Comparison of ENCODE assay signal across 1 cellular context in the genomic region with DNA sequence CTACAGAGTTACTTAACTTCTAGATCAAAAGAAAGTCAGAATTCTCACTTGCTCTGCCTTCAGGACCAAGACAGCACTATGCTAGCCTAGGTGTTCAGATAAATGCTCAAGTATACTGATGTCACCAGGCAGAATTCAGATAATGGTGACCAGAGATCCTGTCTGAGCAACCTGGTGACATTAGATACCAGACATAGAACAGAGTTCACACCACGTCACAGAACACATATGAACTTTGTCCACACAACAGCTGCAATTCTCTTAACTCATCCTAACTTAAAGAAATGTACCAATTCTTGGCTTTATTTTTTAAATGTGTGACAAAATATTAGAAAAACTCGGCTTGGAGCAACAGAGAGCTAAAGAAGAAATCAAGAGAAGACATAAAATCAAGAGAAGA.
TF ChIP-seq lines count a peak whose summit lies in the region.

No MANE protein-coding gene starts in this region.

TF ChIP-seq in HepG2, 621 proteins besides CTCF, POLR2A, EP300 and RAD21 (continued from another document):
- TF ChIP-seq, protein P1, sequence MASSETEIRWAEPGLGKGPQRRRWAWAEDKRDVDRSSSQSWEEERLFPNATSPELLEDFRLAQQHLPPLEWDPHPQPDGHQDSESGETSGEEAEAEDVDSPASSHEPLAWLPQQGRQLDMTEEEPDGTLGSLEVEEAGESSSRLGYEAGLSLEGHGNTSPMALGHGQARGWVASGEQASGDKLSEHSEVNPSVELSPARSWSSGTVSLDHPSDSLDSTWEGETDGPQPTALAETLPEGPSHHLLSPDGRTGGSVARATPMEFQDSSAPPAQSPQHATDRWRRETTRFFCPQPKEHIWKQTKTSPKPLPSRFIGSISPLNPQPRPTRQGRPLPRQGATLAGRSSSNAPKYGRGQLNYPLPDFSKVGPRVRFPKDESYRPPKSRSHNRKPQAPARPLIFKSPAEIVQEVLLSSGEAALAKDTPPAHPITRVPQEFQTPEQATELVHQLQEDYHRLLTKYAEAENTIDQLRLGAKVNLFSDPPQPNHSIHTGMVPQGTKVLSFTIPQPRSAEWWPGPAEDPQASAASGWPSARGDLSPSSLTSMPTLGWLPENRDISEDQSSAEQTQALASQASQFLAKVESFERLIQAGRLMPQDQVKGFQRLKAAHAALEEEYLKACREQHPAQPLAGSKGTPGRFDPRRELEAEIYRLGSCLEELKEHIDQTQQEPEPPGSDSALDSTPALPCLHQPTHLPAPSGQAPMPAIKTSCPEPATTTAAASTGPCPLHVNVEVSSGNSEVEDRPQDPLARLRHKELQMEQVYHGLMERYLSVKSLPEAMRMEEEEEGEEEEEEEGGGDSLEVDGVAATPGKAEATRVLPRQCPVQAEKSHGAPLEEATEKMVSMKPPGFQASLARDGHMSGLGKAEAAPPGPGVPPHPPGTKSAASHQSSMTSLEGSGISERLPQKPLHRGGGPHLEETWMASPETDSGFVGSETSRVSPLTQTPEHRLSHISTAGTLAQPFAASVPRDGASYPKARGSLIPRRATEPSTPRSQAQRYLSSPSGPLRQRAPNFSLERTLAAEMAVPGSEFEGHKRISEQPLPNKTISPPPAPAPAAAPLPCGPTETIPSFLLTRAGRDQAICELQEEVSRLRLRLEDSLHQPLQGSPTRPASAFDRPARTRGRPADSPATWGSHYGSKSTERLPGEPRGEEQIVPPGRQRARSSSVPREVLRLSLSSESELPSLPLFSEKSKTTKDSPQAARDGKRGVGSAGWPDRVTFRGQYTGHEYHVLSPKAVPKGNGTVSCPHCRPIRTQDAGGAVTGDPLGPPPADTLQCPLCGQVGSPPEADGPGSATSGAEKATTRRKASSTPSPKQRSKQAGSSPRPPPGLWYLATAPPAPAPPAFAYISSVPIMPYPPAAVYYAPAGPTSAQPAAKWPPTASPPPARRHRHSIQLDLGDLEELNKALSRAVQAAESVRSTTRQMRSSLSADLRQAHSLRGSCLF (CRISPR knock-in tag; IDR thresholded peaks at IDR 0.05; ENCODE audit: borderline replicate concordance), result no peak
- no peak for TF ChIP-seq HMG20B (CRISPR knock-in tag; conservative IDR thresholded peaks at IDR 0.05)
- TF ChIP-seq, protein P2, sequence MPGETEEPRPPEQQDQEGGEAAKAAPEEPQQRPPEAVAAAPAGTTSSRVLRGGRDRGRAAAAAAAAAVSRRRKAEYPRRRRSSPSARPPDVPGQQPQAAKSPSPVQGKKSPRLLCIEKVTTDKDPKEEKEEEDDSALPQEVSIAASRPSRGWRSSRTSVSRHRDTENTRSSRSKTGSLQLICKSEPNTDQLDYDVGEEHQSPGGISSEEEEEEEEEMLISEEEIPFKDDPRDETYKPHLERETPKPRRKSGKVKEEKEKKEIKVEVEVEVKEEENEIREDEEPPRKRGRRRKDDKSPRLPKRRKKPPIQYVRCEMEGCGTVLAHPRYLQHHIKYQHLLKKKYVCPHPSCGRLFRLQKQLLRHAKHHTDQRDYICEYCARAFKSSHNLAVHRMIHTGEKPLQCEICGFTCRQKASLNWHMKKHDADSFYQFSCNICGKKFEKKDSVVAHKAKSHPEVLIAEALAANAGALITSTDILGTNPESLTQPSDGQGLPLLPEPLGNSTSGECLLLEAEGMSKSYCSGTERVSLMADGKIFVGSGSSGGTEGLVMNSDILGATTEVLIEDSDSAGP (CRISPR knock-in tag; IDR thresholded peaks at IDR 0.05; ENCODE audit: borderline replicate concordance), result no peak
- TF ChIP-seq ZNF547 (CRISPR knock-in tag; IDR thresholded peaks at IDR 0.05), result no peak
- TF ChIP-seq ATF7 (IDR thresholded peaks at IDR 0.05), result 0 out of 2 replicates have a peak, but pooled peaks have one; percentile 15
- no peak for TF ChIP-seq ATF7 (CRISPR knock-in tag; IDR thresholded peaks at IDR 0.05)
- no peak for TF ChIP-seq SSRP1 (CRISPR knock-in tag; IDR thresholded peaks at IDR 0.05)
- TF ChIP-seq KLF16 (CRISPR knock-in tag; IDR thresholded peaks at IDR 0.05), result no peak
- TF ChIP-seq, protein P3, sequence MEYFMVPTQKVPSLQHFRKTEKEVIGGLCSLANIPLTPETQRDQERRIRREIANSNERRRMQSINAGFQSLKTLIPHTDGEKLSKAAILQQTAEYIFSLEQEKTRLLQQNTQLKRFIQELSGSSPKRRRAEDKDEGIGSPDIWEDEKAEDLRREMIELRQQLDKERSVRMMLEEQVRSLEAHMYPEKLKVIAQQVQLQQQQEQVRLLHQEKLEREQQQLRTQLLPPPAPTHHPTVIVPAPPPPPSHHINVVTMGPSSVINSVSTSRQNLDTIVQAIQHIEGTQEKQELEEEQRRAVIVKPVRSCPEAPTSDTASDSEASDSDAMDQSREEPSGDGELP (IDR thresholded peaks at IDR 0.05; ENCODE audit: borderline replicate concordance, low read depth), result 0 out of 2 replicates have a peak, but pooled peaks have one; percentile 17
- TF ChIP-seq, protein P4, sequence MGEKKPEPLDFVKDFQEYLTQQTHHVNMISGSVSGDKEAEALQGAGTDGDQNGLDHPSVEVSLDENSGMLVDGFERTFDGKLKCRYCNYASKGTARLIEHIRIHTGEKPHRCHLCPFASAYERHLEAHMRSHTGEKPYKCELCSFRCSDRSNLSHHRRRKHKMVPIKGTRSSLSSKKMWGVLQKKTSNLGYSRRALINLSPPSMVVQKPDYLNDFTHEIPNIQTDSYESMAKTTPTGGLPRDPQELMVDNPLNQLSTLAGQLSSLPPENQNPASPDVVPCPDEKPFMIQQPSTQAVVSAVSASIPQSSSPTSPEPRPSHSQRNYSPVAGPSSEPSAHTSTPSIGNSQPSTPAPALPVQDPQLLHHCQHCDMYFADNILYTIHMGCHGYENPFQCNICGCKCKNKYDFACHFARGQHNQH (CRISPR knock-in tag; IDR thresholded peaks at IDR 0.05), result no peak
- TF ChIP-seq, protein P5, sequence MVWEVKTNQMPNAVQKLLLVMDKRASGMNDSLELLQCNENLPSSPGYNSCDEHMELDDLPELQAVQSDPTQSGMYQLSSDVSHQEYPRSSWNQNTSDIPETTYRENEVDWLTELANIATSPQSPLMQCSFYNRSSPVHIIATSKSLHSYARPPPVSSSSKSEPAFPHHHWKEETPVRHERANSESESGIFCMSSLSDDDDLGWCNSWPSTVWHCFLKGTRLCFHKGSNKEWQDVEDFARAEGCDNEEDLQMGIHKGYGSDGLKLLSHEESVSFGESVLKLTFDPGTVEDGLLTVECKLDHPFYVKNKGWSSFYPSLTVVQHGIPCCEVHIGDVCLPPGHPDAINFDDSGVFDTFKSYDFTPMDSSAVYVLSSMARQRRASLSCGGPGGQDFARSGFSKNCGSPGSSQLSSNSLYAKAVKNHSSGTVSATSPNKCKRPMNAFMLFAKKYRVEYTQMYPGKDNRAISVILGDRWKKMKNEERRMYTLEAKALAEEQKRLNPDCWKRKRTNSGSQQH (CRISPR knock-in tag; IDR thresholded peaks at IDR 0.05; ENCODE audit: low read depth), result no peak
- TF ChIP-seq, protein P6, sequence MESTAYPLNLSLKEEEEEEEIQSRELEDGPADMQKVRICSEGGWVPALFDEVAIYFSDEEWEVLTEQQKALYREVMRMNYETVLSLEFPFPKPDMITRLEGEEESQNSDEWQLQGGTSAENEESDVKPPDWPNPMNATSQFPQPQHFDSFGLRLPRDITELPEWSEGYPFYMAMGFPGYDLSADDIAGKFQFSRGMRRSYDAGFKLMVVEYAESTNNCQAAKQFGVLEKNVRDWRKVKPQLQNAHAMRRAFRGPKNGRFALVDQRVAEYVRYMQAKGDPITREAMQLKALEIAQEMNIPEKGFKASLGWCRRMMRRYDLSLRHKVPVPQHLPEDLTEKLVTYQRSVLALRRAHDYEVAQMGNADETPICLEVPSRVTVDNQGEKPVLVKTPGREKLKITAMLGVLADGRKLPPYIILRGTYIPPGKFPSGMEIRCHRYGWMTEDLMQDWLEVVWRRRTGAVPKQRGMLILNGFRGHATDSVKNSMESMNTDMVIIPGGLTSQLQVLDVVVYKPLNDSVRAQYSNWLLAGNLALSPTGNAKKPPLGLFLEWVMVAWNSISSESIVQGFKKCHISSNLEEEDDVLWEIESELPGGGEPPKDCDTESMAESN (CRISPR knock-in tag; conservative IDR thresholded peaks at IDR 0.05), result no peak
- no peak for TF ChIP-seq ZNF263 (CRISPR knock-in tag; IDR thresholded peaks at IDR 0.05)
- no peak for TF ChIP-seq ZNF883 (CRISPR knock-in tag; IDR thresholded peaks at IDR 0.05; ENCODE audit: not compliant biosample characterization)
- TF ChIP-seq HNF4A (CRISPR knock-in tag; IDR thresholded peaks at IDR 0.05), result peak; percentile 65
- no peak for TF ChIP-seq ZNF331 (CRISPR knock-in tag; IDR thresholded peaks at IDR 0.05)
- TF ChIP-seq ZNF234 (CRISPR knock-in tag; conservative IDR thresholded peaks at IDR 0.05), result no peak
- no peak for TF ChIP-seq TCF12 (IDR thresholded peaks at IDR 0.05)
- TF ChIP-seq TCF12 (CRISPR knock-in tag; IDR thresholded peaks at IDR 0.05), result no peak
- TF ChIP-seq ZNF160 (CRISPR knock-in tag; IDR thresholded peaks at IDR 0.05), result no peak
- no peak for TF ChIP-seq KDM2A (CRISPR knock-in tag; IDR thresholded peaks at IDR 0.05; ENCODE audit: borderline replicate concordance, low read depth)
- TF ChIP-seq ZNF225 (CRISPR knock-in tag; IDR thresholded peaks at IDR 0.05), result no peak
- 0 out of 2 replicates have a peak, but pooled peaks have one; percentile 9 for TF ChIP-seq FOXA3 (CRISPR knock-in tag; IDR thresholded peaks at IDR 0.05)
- TF ChIP-seq REPIN1 (CRISPR knock-in tag; IDR thresholded peaks at IDR 0.05; ENCODE audit: borderline replicate concordance, low read depth), result no peak
- TF ChIP-seq, protein P7, sequence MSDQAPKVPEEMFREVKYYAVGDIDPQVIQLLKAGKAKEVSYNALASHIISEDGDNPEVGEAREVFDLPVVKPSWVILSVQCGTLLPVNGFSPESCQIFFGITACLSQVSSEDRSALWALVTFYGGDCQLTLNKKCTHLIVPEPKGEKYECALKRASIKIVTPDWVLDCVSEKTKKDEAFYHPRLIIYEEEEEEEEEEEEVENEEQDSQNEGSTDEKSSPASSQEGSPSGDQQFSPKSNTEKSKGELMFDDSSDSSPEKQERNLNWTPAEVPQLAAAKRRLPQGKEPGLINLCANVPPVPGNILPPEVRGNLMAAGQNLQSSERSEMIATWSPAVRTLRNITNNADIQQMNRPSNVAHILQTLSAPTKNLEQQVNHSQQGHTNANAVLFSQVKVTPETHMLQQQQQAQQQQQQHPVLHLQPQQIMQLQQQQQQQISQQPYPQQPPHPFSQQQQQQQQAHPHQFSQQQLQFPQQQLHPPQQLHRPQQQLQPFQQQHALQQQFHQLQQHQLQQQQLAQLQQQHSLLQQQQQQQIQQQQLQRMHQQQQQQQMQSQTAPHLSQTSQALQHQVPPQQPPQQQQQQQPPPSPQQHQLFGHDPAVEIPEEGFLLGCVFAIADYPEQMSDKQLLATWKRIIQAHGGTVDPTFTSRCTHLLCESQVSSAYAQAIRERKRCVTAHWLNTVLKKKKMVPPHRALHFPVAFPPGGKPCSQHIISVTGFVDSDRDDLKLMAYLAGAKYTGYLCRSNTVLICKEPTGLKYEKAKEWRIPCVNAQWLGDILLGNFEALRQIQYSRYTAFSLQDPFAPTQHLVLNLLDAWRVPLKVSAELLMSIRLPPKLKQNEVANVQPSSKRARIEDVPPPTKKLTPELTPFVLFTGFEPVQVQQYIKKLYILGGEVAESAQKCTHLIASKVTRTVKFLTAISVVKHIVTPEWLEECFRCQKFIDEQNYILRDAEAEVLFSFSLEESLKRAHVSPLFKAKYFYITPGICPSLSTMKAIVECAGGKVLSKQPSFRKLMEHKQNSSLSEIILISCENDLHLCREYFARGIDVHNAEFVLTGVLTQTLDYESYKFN (CRISPR knock-in tag; conservative IDR thresholded peaks at IDR 0.05), result peak; percentile 60
- TF ChIP-seq, protein P8, sequence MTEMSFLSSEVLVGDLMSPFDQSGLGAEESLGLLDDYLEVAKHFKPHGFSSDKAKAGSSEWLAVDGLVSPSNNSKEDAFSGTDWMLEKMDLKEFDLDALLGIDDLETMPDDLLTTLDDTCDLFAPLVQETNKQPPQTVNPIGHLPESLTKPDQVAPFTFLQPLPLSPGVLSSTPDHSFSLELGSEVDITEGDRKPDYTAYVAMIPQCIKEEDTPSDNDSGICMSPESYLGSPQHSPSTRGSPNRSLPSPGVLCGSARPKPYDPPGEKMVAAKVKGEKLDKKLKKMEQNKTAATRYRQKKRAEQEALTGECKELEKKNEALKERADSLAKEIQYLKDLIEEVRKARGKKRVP (CRISPR knock-in tag; IDR thresholded peaks at IDR 0.05), result no peak
- TF ChIP-seq RFXANK (CRISPR knock-in tag; IDR thresholded peaks at IDR 0.05), result no peak
- no peak for TF ChIP-seq MBD4 (IDR thresholded peaks at IDR 0.05; ENCODE audit: borderline replicate concordance, low read length)
- no peak for TF ChIP-seq ZNF879 (CRISPR knock-in tag; IDR thresholded peaks at IDR 0.05)
